Comparison of ENCODE assay signal across 8 cellular contexts in genomic region chr22:37316875-37317371, GRCh38. TPM values are rescaled to one million over a fixed set of nuclear protein-coding genes. Genes with fewer than 3 reads are reported as not detected.
DNase-seq lines count a peak whose midpoint lies in the region; ATAC-seq, FAIRE-seq and TF ChIP-seq lines count a peak whose summit lies in the region.

No MANE protein-coding gene starts in this region.

- TF ChIP-seq POLR2A in H54 (IDR thresholded peaks at IDR 0.05; ENCODE audit: low read depth, low read length) (no peak), endothelial cell of umbilical vein (IDR thresholded peaks at IDR 0.05; ENCODE audit: low read depth, low read length) (no peak)

- CTCF ChIA-PET in endothelial cell of umbilical vein (lab: Charles Lee) = interaction anchor here (0.5 to 8.5 kb wide), 22 partner anchors 11 to 276 kb away, joined by 3 to 168 read pairs (median 3); partner anchors contain the start of gene ELFN2

- peaks cover 0 to 67% (median 12%) of the 10 kb centered on the region in 11 experiments; a peak in 11 of 22 replicates for H4K20me1 ChIP-seq in BLaER1 treated with 17β-estradiol and CSF1 and Interleukin-3, amounts not matched to agents 10 nM and 100 nM
- no peaks in the 10 kb centered on the region for H4K20me1 ChIP-seq in endothelial cell of umbilical vein (replicated peaks; ENCODE audit: control insufficient read depth, extremely low read depth, insufficient read depth, low read length)

- H3K4me2 ChIP-seq in BLaER1 treated with 17β-estradiol and CSF1 and Interleukin-3, amounts not matched to agents 10 nM and 100 nM = peak overlapping the region in 8 of 11 experiments; percentile 83 to 98 (median 94); a peak in 14 of 22 replicates
- no peak overlapping the region for H3K4me2 ChIP-seq in endothelial cell of umbilical vein (ENCODE audit: insufficient read depth, low read length)

- peak; percentile 78 for FAIRE-seq in H54 (lab: Jason Lieb, UNC)
- peak; percentile 98 for FAIRE-seq in endothelial cell of umbilical vein (lab: Jason Lieb, UNC)

- no peaks in the 10 kb centered on the region for H3K9me3 ChIP-seq in BLaER1 treated with 17β-estradiol and CSF1 and Interleukin-3, amounts not matched to agents 10 nM and 100 nM (replicated peaks in 1 of 11)
- H3K9me3 ChIP-seq in endothelial cell of umbilical vein (replicated peaks; ENCODE audit: control insufficient read depth, insufficient read depth, low read length) = no peaks in the 10 kb centered on the region

- H3K36me3 ChIP-seq in BLaER1 treated with 17β-estradiol and CSF1 and Interleukin-3, amounts not matched to agents 10 nM and 100 nM = peaks cover 0 to 24% (median 0%) of the 10 kb centered on the region in 11 experiments; a peak in 10 of 22 replicates
- H3K36me3 ChIP-seq in endothelial cell of umbilical vein (ENCODE audit: control insufficient read depth in 2 of 2, extremely low read depth in 1 of 2, insufficient read depth in 2 of 2, low read length in 2 of 2) = no peaks in the 10 kb centered on the region

- H3K27ac ChIP-seq in BLaER1 treated with 17β-estradiol and CSF1 and Interleukin-3, amounts not matched to agents 10 nM and 100 nM = no peak overlapping the region
- H3K27ac ChIP-seq in endothelial cell of umbilical vein (ENCODE audit: insufficient read depth, low read depth, low read length) = no peak overlapping the region

- no peak overlapping the region for H3K9ac ChIP-seq in BLaER1 treated with 17β-estradiol and CSF1 and Interleukin-3, amounts not matched to agents 10 nM and 100 nM
- no peak overlapping the region for H3K9ac ChIP-seq in endothelial cell of umbilical vein (replicated peaks; ENCODE audit: extremely low read depth, insufficient read depth, low read length)

- no TSS peak for BruUV-seq in endothelial cell of umbilical vein (replicated peaks; lab: Mats Ljungman, UMichigan)

- no peak overlapping the region for H3K4me3 ChIP-seq in BLaER1 treated with 17β-estradiol and CSF1 and Interleukin-3, amounts not matched to agents 10 nM and 100 nM
- no peak overlapping the region for H3K4me3 ChIP-seq in endothelial cell of umbilical vein (replicated peaks in 1 of 3; ENCODE audit: insufficient read depth in 1 of 3, low read depth in 1 of 3, low read length in 3 of 3)

- H3K9me1 ChIP-seq in endothelial cell of umbilical vein (replicated peaks; ENCODE audit: control insufficient read depth, extremely low read depth, insufficient read depth, low read length) = no peaks in the 10 kb centered on the region

- DNase-seq in H54 (ENCODE audit: insufficient read length, low spot score) = peak; percentile 82
- peak; percentile 70 for DNase-seq in NOMO-1 treated with DMSO at 0.1 percent for 48 hours (lab: John Stamatoyannopoulos, UW; ENCODE audit: unreplicated experiment)
- peak; percentile 45 to 61 for DNase-seq in activated CD8-positive, alpha-beta memory T cell treated with anti-CD3 and anti-CD28 coated beads for 4 hours (ENCODE audit: low read depth in 2 of 2)
- peak; percentile 82 for DNase-seq in endothelial cell of umbilical vein (ENCODE audit: low read depth, low spot score)
- peak; percentile 67 for DNase-seq in middle frontal gyrus (ENCODE audit: extremely low spot score, low spot score)
- DNase-seq in stimulated activated CD8-positive, alpha-beta memory T cell treated with anti-CD3 and anti-CD28 coated beads, Interleukin-4, amount 100 ng/mL, for 24 hours (ENCODE audit: low read depth) = peak; percentile 60

- POLR2A ChIA-PET in endothelial cell of umbilical vein (lab: Charles Lee) = no interaction called here

- TF ChIP-seq CTCF in endothelial cell of umbilical vein (IDR thresholded peaks at IDR 0.05; ENCODE audit: extremely low read depth in 1 of 2, insufficient read depth in 1 of 2, low read depth in 1 of 2, low read length in 2 of 2) = peak; percentile 93

- dilution Hi-C loops in endothelial cell of umbilical vein (cut with MboI; ENCODE audit: extremely low pct_ligation_motif_present, low sequenced_read_pairs) = no loop called here

- no peak for ATAC-seq in GM21825 (IDR thresholded peaks at IDR 0.05; ENCODE audit: unreplicated experiment)

- no peaks in the 10 kb centered on the region for H3K79me2 ChIP-seq in endothelial cell of umbilical vein (ENCODE audit: control insufficient read depth, insufficient read depth, low read length)

- intact Hi-C loops in endothelial cell of umbilical vein (cut with micrococcal nuclease) = loop anchor here (1.0 kb wide), 4 partner anchors 112 to 275 kb away; no protein-coding TSS in a partner anchor

- no peak overlapping the region for H2AFZ ChIP-seq in endothelial cell of umbilical vein (ENCODE audit: low read depth, low read length)

- H3K27me3 ChIP-seq in BLaER1 treated with 17β-estradiol and CSF1 and Interleukin-3, amounts not matched to agents 10 nM and 100 nM = peaks cover 0 to 13% (median 8%) of the 10 kb centered on the region in 11 experiments; a peak in 14 of 22 replicates
- H3K27me3 ChIP-seq in endothelial cell of umbilical vein (ENCODE audit: control insufficient read depth in 2 of 2, insufficient read depth in 2 of 2, low read length in 2 of 2) = no peaks in the 10 kb centered on the region

- peaks cover 36 to 67% (median 51%) of the 10 kb centered on the region in 10 experiments for H3K4me1 ChIP-seq in BLaER1 treated with 17β-estradiol and CSF1 and Interleukin-3, amounts not matched to agents 10 nM and 100 nM
- H3K4me1 ChIP-seq in endothelial cell of umbilical vein (ENCODE audit: control insufficient read depth, extremely low read depth, insufficient read depth, low read length) = peaks cover 6% of the 10 kb centered on the region

TF ChIP-seq in endothelial cell of umbilical vein, 7 proteins besides CTCF, POLR2A, EP300 and RAD21:
- TF ChIP-seq MAX (IDR thresholded peaks at IDR 0.05; ENCODE audit: insufficient read depth, insufficient read length) = peak; percentile 22
- TF ChIP-seq POLR2AphosphoS5 (IDR thresholded peaks at IDR 0.05; ENCODE audit: insufficient read depth, low read depth, low read length) = no peak
- peak; percentile 25 for TF ChIP-seq FOS (IDR thresholded peaks at IDR 0.05; ENCODE audit: borderline replicate concordance, insufficient read depth, low read length)
- no peak for TF ChIP-seq EZH2 (IDR thresholded peaks at IDR 0.05; ENCODE audit: borderline replicate concordance, low read depth, low read length, severe bottlenecking)
- TF ChIP-seq MYC (IDR thresholded peaks at IDR 0.05; ENCODE audit: low read depth, low read length) = no peak

RNA-seq across cellular contexts. Expression of gene CYTH4, which starts 34.6 kb away (rescaled TPM):
- total RNA-seq in endothelial cell of umbilical vein = not detected in 2 replicates
- polyA plus RNA-seq in endothelial cell of umbilical vein = 0.06 and 0.29 TPM in 2 replicates
- 0.10 TPM in 1 of 2 replicates, not detected in the other for polyA plus RNA-seq in endothelial cell of umbilical vein (2011; cell fraction: cytosol; rRNA removed)
- polyA plus RNA-seq in endothelial cell of umbilical vein (2011; cell fraction: nucleus; rRNA removed) = 0.11 and 0.27 TPM in 2 replicates
- 0.11 and 0.40 TPM in 2 replicates for polyA plus RNA-seq in endothelial cell of umbilical vein (2012)
- 0.17 and 0.63 TPM in 2 replicates for polyA minus RNA-seq in endothelial cell of umbilical vein
- not detected for polyA minus RNA-seq in endothelial cell of umbilical vein (2011; cell fraction: cytosol; rRNA and poly(A)+ RNA removed)
- not detected in 2 replicates for polyA minus RNA-seq in endothelial cell of umbilical vein (2011; cell fraction: nucleus; rRNA and poly(A)+ RNA removed)
